ENCODE assay signal across 8 cellular contexts in the genomic region with DNA sequence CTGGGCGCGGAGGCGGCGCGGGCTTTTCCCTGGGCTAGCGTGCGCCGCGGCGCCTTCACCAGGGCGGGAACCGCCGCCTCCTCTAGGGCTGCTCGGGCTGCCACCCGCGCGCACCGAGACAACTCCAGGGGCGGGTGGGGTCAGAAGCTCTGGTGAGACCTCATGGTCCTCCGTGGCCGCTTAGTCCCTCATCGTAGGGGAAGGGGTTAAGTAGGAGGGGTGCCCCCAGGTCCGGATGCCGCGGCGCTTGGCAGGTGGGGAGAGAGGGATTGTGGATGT. TPM values are rescaled to one million over a fixed set of nuclear protein-coding genes. Genes with fewer than 3 reads are reported as not detected.
DNase-seq lines count a peak whose midpoint lies in the region; ATAC-seq and TF ChIP-seq lines count a peak whose summit lies in the region.

No MANE protein-coding gene starts in this region.

- no peaks in the 10 kb centered on the region for H3K36me3 ChIP-seq in kidney epithelial cell (ENCODE audit: control insufficient read depth, insufficient read depth, low read length)
- no peaks in the 10 kb centered on the region for H3K36me3 ChIP-seq in naive thymus-derived CD4-positive, alpha-beta T cell (ENCODE audit: control insufficient read depth in 2 of 3, insufficient read depth in 3 of 3, low read length in 3 of 3)

- H3K4me3 Mint-ChIP-seq in MCF 10A (ENCODE audit: unreplicated experiment) = peak overlapping the region; percentile 69
- H3K4me3 Mint-ChIP-seq in naive thymus-derived CD4-positive, alpha-beta T cell = peak overlapping the region in 5 of 10 donors; percentile 33 to 68 (median 40)

- no peaks in the 10 kb centered on the region for H3K27me3 Mint-ChIP-seq in MCF 10A (ENCODE audit: insufficient read depth, unreplicated experiment)
- peaks cover 56 to 67% (median 59%) of the 10 kb centered on the region in 5 donors for H3K27me3 Mint-ChIP-seq in naive thymus-derived CD4-positive, alpha-beta T cell

- peak overlapping the region; percentile 92 for H3K4me3 ChIP-seq in kidney epithelial cell (ENCODE audit: low read depth, low read length)
- no peak overlapping the region for H3K4me3 ChIP-seq in naive thymus-derived CD4-positive, alpha-beta T cell (ENCODE audit: low read length)

- POLR2A ChIA-PET in MCF 10A (lab: Yijun Ruan, JAX) = interaction anchor here (0.5 to 2.0 kb wide), 14 partner anchors 8 to 393 kb away, joined by 3 to 9 read pairs (median 3); no protein-coding TSS in a partner anchor
- POLR2A ChIA-PET in naive thymus-derived CD4-positive, alpha-beta T cell (lab: Charles Lee) = no interaction called here

- no peaks in the 10 kb centered on the region for H3K4me1 ChIP-seq in naive thymus-derived CD4-positive, alpha-beta T cell (ENCODE audit: control insufficient read depth in 2 of 2, insufficient read depth in 2 of 2, low read length in 2 of 2)

- intact Hi-C loops in MCF 10A (cut with micrococcal nuclease) = loop anchor here (2.0 to 10.0 kb wide), 4 partner anchors 44 to 139 kb away; no protein-coding TSS in a partner anchor
- intact Hi-C loops in naive thymus-derived CD4-positive, alpha-beta T cell (cut with micrococcal nuclease) = no loop called here

- H3K9me3 Mint-ChIP-seq in activated naive CD4-positive, alpha-beta T cell treated with anti-CD3 and anti-CD28 coated beads, Interleukin-2, amount 50 U/mL, for 72 hours = no peaks in the 10 kb centered on the region
- no peaks in the 10 kb centered on the region for H3K9me3 Mint-ChIP-seq in MCF 10A (ENCODE audit: unreplicated experiment)
- H3K9me3 Mint-ChIP-seq in naive thymus-derived CD4-positive, alpha-beta T cell = peaks cover 0 to 7% (median 0%) of the 10 kb centered on the region in 11 donors

- H3K27ac Mint-ChIP-seq in activated naive CD4-positive, alpha-beta T cell treated with anti-CD3 and anti-CD28 coated beads, Interleukin-2, amount 50 U/mL, for 72 hours = no peak overlapping the region
- no peak overlapping the region for H3K27ac Mint-ChIP-seq in MCF 10A (ENCODE audit: low read depth, unreplicated experiment)
- H3K27ac Mint-ChIP-seq in naive thymus-derived CD4-positive, alpha-beta T cell = no peak overlapping the region

- no peak for DNase-seq in activated naive CD4-positive, alpha-beta T cell treated with anti-CD3 and anti-CD28 coated beads, Interleukin-2, amount 50 U/mL, for 72 hours (ENCODE audit: low spot score in 2 of 2)
- no peak for DNase-seq in activated naive CD4-positive, alpha-beta T cell treated with anti-CD3 and anti-CD28 coated beads, Interleukin-2, amount 50 U/mL, for 16 hours
- no peak for DNase-seq in MCF 10A (ENCODE audit: unreplicated experiment)
- no peak for DNase-seq in kidney epithelial cell (ENCODE audit: low read depth)
- peak; percentile 15 for DNase-seq in stimulated activated naive CD8-positive, alpha-beta T cell treated with anti-CD3 and anti-CD28 coated beads, Interleukin-15, Interleukin-2, amounts not matched to agents 100 U/mL and 50 U/mL, for 24 hours
- DNase-seq in naive thymus-derived CD4-positive, alpha-beta T cell = no peak
- DNase-seq in activated gamma-delta T cell treated with Interleukin-2 at 50 U/mL for 16 hours = no peak

- no peaks in the 10 kb centered on the region for H3K9me3 ChIP-seq in naive thymus-derived CD4-positive, alpha-beta T cell (ENCODE audit: control insufficient read depth in 2 of 3, low read length in 3 of 3)

- ATAC-seq in activated naive CD4-positive, alpha-beta T cell treated with anti-CD3 and anti-CD28 coated beads, Interleukin-2, amount 50 U/mL, for 72 hours = peak; percentile 51 to 69
- ATAC-seq in stimulated activated naive CD8-positive, alpha-beta T cell treated with anti-CD3 and anti-CD28 coated beads, Interleukin-15, Interleukin-2, amounts not matched to agents 100 U/mL and 50 U/mL, for 24 hours = peak; percentile 34
- no peak for ATAC-seq in GM21737 (IDR thresholded peaks at IDR 0.05; ENCODE audit: unreplicated experiment)
- ATAC-seq in naive thymus-derived CD4-positive, alpha-beta T cell = no peak

- no peak overlapping the region for H3K27ac ChIP-seq in naive thymus-derived CD4-positive, alpha-beta T cell (ENCODE audit: low read depth, low read length)

- no peaks in the 10 kb centered on the region for H3K36me3 Mint-ChIP-seq in activated naive CD4-positive, alpha-beta T cell treated with anti-CD3 and anti-CD28 coated beads, Interleukin-2, amount 50 U/mL, for 72 hours
- no peaks in the 10 kb centered on the region for H3K36me3 Mint-ChIP-seq in MCF 10A (ENCODE audit: insufficient read depth, unreplicated experiment)
- H3K36me3 Mint-ChIP-seq in naive thymus-derived CD4-positive, alpha-beta T cell = no peaks in the 10 kb centered on the region

- peaks cover 17% of the 10 kb centered on the region for H3K4me1 Mint-ChIP-seq in MCF 10A (ENCODE audit: insufficient read depth, unreplicated experiment)
- peaks cover 2 to 14% (median 10%) of the 10 kb centered on the region in 7 donors for H3K4me1 Mint-ChIP-seq in naive thymus-derived CD4-positive, alpha-beta T cell

- no peaks in the 10 kb centered on the region for H3K27me3 ChIP-seq in kidney epithelial cell (ENCODE audit: control insufficient read depth, insufficient read depth, low read length)
- peaks cover 3 to 15% of the 10 kb centered on the region in 2 donors for H3K27me3 ChIP-seq in naive thymus-derived CD4-positive, alpha-beta T cell (ENCODE audit: control insufficient read depth in 2 of 2, insufficient read depth in 2 of 2, low read length in 2 of 2)

- TF ChIP-seq CTCF in MCF 10A (IDR thresholded peaks at IDR 0.05; ENCODE audit: unreplicated experiment) = no peak
- no peak for TF ChIP-seq CTCF in kidney epithelial cell (IDR thresholded peaks at IDR 0.05; ENCODE audit: insufficient read depth, low read length, poor library complexity, severe bottlenecking)

- CTCF ChIA-PET in MCF 10A (lab: Yijun Ruan, JAX) = interaction anchor here (0.6 to 1.7 kb wide), 9 partner anchors 33 to 1282 kb away, joined by 3 to 6 read pairs (median 3); no protein-coding TSS in a partner anchor
- CTCF ChIA-PET in naive thymus-derived CD4-positive, alpha-beta T cell (lab: Charles Lee) = no interaction called here

- BruUV-seq in MCF 10A (replicated peaks; lab: Mats Ljungman, UMichigan) = no TSS peak

RNA-seq across cellular contexts. Expression of a gene that starts 0.6 kb away (rescaled TPM):
- total RNA-seq in activated naive CD4-positive, alpha-beta T cell treated with anti-CD3 and anti-CD28 coated beads, Interleukin-2, amount 50 U/mL, for 72 hours = not detected
- total RNA-seq in MCF 10A (2022) (0.19 TPM in 1 of 2 replicates, not detected in the other), kidney epithelial cell (10.6 and 11.4 TPM in 2 replicates)
- not detected for total RNA-seq in naive thymus-derived CD4-positive, alpha-beta T cell
- not detected for polyA plus RNA-seq in naive thymus-derived CD4-positive, alpha-beta T cell

Comparison
In these comparisons a context has a peak if more than half of its experiments do, and no peak if none do; other contexts are left out.
1. ATAC-seq: peak in activated naive CD4-positive, alpha-beta T cell treated with anti-CD3 and anti-CD28 coated beads, Interleukin-2, amount 50 U/mL, for 72 hours (2 of 2) and stimulated activated naive CD8-positive, alpha-beta T cell treated with anti-CD3 and anti-CD28 coated beads, Interleukin-15, Interleukin-2, amounts not matched to agents 100 U/mL and 50 U/mL, for 24 hours (single experiment); none in GM21737 (single experiment) and naive thymus-derived CD4-positive, alpha-beta T cell (single experiment).